In the genomic region with DNA sequence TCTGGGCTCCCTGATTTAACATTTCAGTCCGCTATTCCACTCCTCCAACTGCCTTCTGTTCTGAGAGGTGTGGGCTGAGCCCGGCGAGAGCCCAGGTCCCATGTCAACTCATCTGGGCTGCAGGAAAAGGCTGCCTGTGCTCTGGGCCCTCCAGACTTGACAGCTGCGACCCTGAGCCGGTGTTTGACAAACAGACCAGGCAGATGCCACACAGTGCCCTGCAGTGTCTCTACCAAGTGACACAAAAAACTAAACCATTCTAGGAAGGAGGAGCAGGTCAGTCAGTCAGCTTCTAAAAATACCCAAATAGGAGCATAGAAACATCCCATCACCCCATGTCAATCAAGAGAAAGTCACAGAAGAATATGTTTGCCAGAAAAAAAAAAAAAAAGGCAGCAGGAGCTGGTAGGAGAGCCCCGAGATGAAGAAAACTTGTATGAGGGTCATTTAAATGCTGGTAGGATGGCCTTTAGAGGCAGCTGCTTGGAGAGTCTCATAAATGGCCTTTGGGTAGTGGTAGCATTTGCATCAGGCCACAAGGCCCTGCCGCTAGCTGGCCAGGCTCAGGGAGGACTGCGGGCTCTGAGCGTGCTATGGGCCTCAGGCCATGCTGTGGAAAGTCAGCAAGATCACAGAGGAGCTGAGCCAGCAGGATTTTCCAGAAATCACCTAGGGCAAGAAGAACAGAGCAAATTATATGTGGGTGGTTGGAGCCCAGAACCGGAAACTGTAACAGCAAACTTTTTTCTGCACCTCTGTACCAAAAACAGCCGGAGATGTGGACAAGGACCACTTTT, we compare ENCODE assay signal across 23 cellular contexts. TPM values are rescaled to one million over a fixed set of nuclear protein-coding genes. Genes with fewer than 3 reads are reported as not detected.
DNase-seq lines count a peak whose midpoint lies in the region; ATAC-seq and TF ChIP-seq lines count a peak whose summit lies in the region.
"Had no signal": no experiment of that assay in that cellular context is flagged by ENCODE, and none has a peak within 500 bp of the region (broad histone marks: within the 10 kb centered on the region; RNA-seq: fewer than 3 reads in every experiment).

No MANE protein-coding gene starts in this region.

- no peak overlapping the region for H3K23ac ChIP-seq in mesendoderm (ENCODE audit: low read length)

- H3K36me3 Mint-ChIP-seq in osteocyte (ENCODE audit: unreplicated experiment) = no peaks in the 10 kb centered on the region
- H3K36me3 Mint-ChIP-seq: T-cell had no signal

- H4K8ac ChIP-seq in mesendoderm (ENCODE audit: low read depth, low read length) = peak overlapping the region; percentile 29

- no peaks in the 10 kb centered on the region for H3K79me1 ChIP-seq in mesendoderm (ENCODE audit: low read length)

- H3K27ac ChIP-seq in heart left ventricle (peak overlapping the region in 8 of 12 donors; percentile 12 to 72 (median 50)), mesendoderm (ENCODE audit: low read depth, low read length) (no peak overlapping the region), transverse colon (peak overlapping the region; percentile 61 to 80 (median 68))
- H3K27ac ChIP-seq: GM23248, hepatocyte, pancreas, stomach had no signal

- no peak overlapping the region for H3K4me3 Mint-ChIP-seq in osteocyte (ENCODE audit: unreplicated experiment)
- H3K4me3 Mint-ChIP-seq: activated T-helper 17 cell treated with anti-CD3 and anti-CD28 coated beads, Interleukin-2, amount 50 U/mL, for 72 hours; central memory CD8-positive, alpha-beta T cell; effector memory CD8-positive, alpha-beta T cell; T-cell had no signal

- no peak overlapping the region for H2BK15ac ChIP-seq in mesendoderm (replicated peaks; ENCODE audit: low read depth)

- H3K9me3 ChIP-seq in heart left ventricle = peaks cover 0 to 5% (median 0%) of the 10 kb centered on the region in 12 donors
- no peaks in the 10 kb centered on the region for H3K9me3 ChIP-seq in transverse colon
- H3K9me3 ChIP-seq: mucosa of descending colon, pancreas, stomach had no signal

- peaks cover 8% of the 10 kb centered on the region for H3K9me3 Mint-ChIP-seq in osteocyte (ENCODE audit: unreplicated experiment)
- H3K9me3 Mint-ChIP-seq: activated T-helper 17 cell treated with anti-CD3 and anti-CD28 coated beads, Interleukin-2, amount 50 U/mL, for 72 hours; central memory CD8-positive, alpha-beta T cell; effector memory CD8-positive, alpha-beta T cell; T-cell had no signal

- no peak overlapping the region for H2AK5ac ChIP-seq in mesendoderm (ENCODE audit: low read length)

- no peak overlapping the region for H3K4ac ChIP-seq in mesendoderm (ENCODE audit: low read depth, low read length)

- no peaks in the 10 kb centered on the region for H3K79me2 ChIP-seq in mesendoderm (ENCODE audit: control insufficient read depth, insufficient read depth, low read length)
- H3K79me2 ChIP-seq: hepatocyte had no signal

- H3K27ac Mint-ChIP-seq in osteocyte (ENCODE audit: unreplicated experiment) = no peak overlapping the region
- H3K27ac Mint-ChIP-seq: activated T-helper 17 cell treated with anti-CD3 and anti-CD28 coated beads, Interleukin-2, amount 50 U/mL, for 72 hours; effector memory CD8-positive, alpha-beta T cell had no signal

- no peak overlapping the region for H2BK5ac ChIP-seq in mesendoderm (ENCODE audit: low read length)

- H3K4me1 Mint-ChIP-seq in osteocyte (ENCODE audit: unreplicated experiment) = peaks cover 2% of the 10 kb centered on the region
- H3K4me1 Mint-ChIP-seq: activated T-helper 17 cell treated with anti-CD3 and anti-CD28 coated beads, Interleukin-2, amount 50 U/mL, for 72 hours; central memory CD8-positive, alpha-beta T cell had no signal

- no peak overlapping the region for H3K4me2 ChIP-seq in mesendoderm (ENCODE audit: low read length)
- H3K4me2 ChIP-seq: hepatocyte had no signal

- TF ChIP-seq POLR2A in heart left ventricle (IDR thresholded peaks at IDR 0.05) = no peak
- TF ChIP-seq POLR2A in transverse colon (IDR thresholded peaks at IDR 0.05) = no peak
- no peak for TF ChIP-seq POLR2A in lower leg skin (IDR thresholded peaks at IDR 0.05)

- H3K4me1 ChIP-seq in heart left ventricle = peaks cover 3 to 54% (median 32%) of the 10 kb centered on the region in 12 donors
- H3K4me1 ChIP-seq in mesendoderm (ENCODE audit: control insufficient read depth, low read depth, low read length) = no peaks in the 10 kb centered on the region
- H3K4me1 ChIP-seq in transverse colon = peaks cover 6 to 47% (median 35%) of the 10 kb centered on the region in 4 donors
- H3K4me1 ChIP-seq: pancreas had no signal

- H3K27me3 ChIP-seq in heart left ventricle (no peaks in the 10 kb centered on the region), mesendoderm (ENCODE audit: insufficient read depth, low read length, poor library complexity) (no peaks in the 10 kb centered on the region), transverse colon (no peaks in the 10 kb centered on the region)
- H3K27me3 ChIP-seq: hepatocyte, pancreas, stomach had no signal

- intact Hi-C loops in heart left ventricle (cut with DNase I) = no loop called here
- intact Hi-C loops in cardiac septum (cut with DNase I) = no loop called here
- intact Hi-C loops in transverse colon (cut with DNase I; ENCODE audit: low total_unique reads) = no loop called here
- intact Hi-C loops in lower leg skin (cut with DNase I; ENCODE audit: low total_unique reads) = no loop called here

- H3K36me3 ChIP-seq in heart left ventricle = no peaks in the 10 kb centered on the region
- H3K36me3 ChIP-seq in mesendoderm (ENCODE audit: control insufficient read depth, insufficient read depth, low read length) = no peaks in the 10 kb centered on the region
- H3K36me3 ChIP-seq in transverse colon = no peaks in the 10 kb centered on the region
- H3K36me3 ChIP-seq: pancreas, stomach had no signal

- no peak overlapping the region for H4K5ac ChIP-seq in mesendoderm (ENCODE audit: low read length)

- no peak overlapping the region for H3K18ac ChIP-seq in mesendoderm (ENCODE audit: low read length)

- 75 to 82% (median 77%) methylated on average over 11 of the region's 11 CpGs for WGBS in heart left ventricle, 4 donors
- no CpG with 5 or more reads among the region's 11 CpGs for WGBS in mesendoderm (ENCODE audit: extremely low coverage, insufficient coverage, low lambda C conversion rate)
- 83 to 96% methylated on average over 2 to 11 of the region's 11 CpGs for WGBS in transverse colon (ENCODE audit: low coverage in 1 of 2), 2 donors
- 73 to 75% methylated on average over 11 of the region's 11 CpGs for WGBS in lower leg skin, 2 donors

- peak in 3 of 4 donors; percentile 14 to 41 (median 21) for ATAC-seq in heart left ventricle
- ATAC-seq: activated T-helper 17 cell treated with anti-CD3 and anti-CD28 coated beads, Interleukin-2, amount 50 U/mL, for 72 hours; effector memory CD8-positive, alpha-beta T cell; Panc1; T-cell had no signal

- no peak for TF ChIP-seq CTCF in heart left ventricle (IDR thresholded peaks at IDR 0.05)
- no peak for TF ChIP-seq CTCF in transverse colon (IDR thresholded peaks at IDR 0.05)
- no peak for TF ChIP-seq CTCF in lower leg skin (IDR thresholded peaks at IDR 0.05)
- no peak for TF ChIP-seq CTCF in osteocyte (IDR thresholded peaks at IDR 0.05)

- H3K27me3 Mint-ChIP-seq in osteocyte (ENCODE audit: unreplicated experiment) = no peaks in the 10 kb centered on the region
- H3K27me3 Mint-ChIP-seq: central memory CD8-positive, alpha-beta T cell; T-cell had no signal

- TF ChIP-seq EP300 in transverse colon (IDR thresholded peaks at IDR 0.05; ENCODE audit: low read depth) = no peak

- H3K9ac ChIP-seq in mesendoderm (ENCODE audit: low read length) = no peak overlapping the region
- H3K9ac ChIP-seq: GM23248 had no signal

- no peak overlapping the region for H2BK120ac ChIP-seq in mesendoderm (ENCODE audit: low read depth, low read length)

- no peak overlapping the region for H3K4me3 ChIP-seq in heart left ventricle
- no peak overlapping the region for H3K4me3 ChIP-seq in mesendoderm (ENCODE audit: low read length)
- H3K4me3 ChIP-seq in transverse colon = no peak overlapping the region
- H3K4me3 ChIP-seq in lower leg skin (ENCODE audit: low read depth, poor library complexity, severe bottlenecking) = no peak overlapping the region
- H3K4me3 ChIP-seq: GM23248, hepatocyte, mucosa of descending colon, pancreas, stomach had no signal

- DNase-seq in heart left ventricle = no peak
- no peak for DNase-seq in cardiac septum (ENCODE audit: low spot score)
- DNase-seq in SHP77 (lab: John Stamatoyannopoulos, UW) = peak; percentile 28 to 59
- DNase-seq in mesendoderm = no peak
- no peak for DNase-seq in transverse colon
- no peak for DNase-seq in lower leg skin (ENCODE audit: low spot score in 2 of 2)
- no peak for DNase-seq in DMS79 treated with DMSO at 0.1 percent for 48 hours (lab: John Stamatoyannopoulos, UW)
- no peak for DNase-seq in osteocyte (ENCODE audit: extremely low spot score, unreplicated experiment)
- DNase-seq: ACHN; effector memory CD8-positive, alpha-beta T cell; GM23248; Karpas-422; NCI-H1417; NCI-H510A treated with DMSO at 0.1 percent for 48 hours; pancreas; stimulated activated CD4-positive, alpha-beta T cell treated with anti-CD3 and anti-CD28 coated beads, Interleukin-12 subunit alpha, Interleukin-12 subunit beta, amount 100 ng/mL, for 4 hours; stomach; T-cell had no signal

- in situ Hi-C loops in transverse colon (cut with MboI; ENCODE audit: low pct_ligation_motif_present in 1 of 4, low pct_unique_long_range_greater_than_20kb in 1 of 4, low sequenced_read_pairs in 3 of 4) = no loop called here

- H3K56ac ChIP-seq in mesendoderm (ENCODE audit: low read length) = peak overlapping the region; percentile 39

RNA-seq across cellular contexts. Expression of a gene that starts 36.6 kb away (rescaled TPM):
- total RNA-seq in heart left ventricle = 10 to 100 TPM; 25.0 to 65.8 (median 41.9) TPM
- 10 to 100 TPM; 16.2 to 41.5 TPM for polyA plus RNA-seq in heart left ventricle
- 54.0 TPM for total RNA-seq in cardiac septum
- 3.1 TPM for polyA plus RNA-seq in mesendoderm (2013, experiment 1 of 2)
- polyA plus RNA-seq in mesendoderm (2013, experiment 2 of 2) = 3.1 TPM
- 10 to 100 TPM in 3 of 4 donors, 1 to 10 TPM in 1; 8.4 to 36.7 (median 19.9) TPM for total RNA-seq in transverse colon
- total RNA-seq in lower leg skin = 10 to 100 TPM in 3 of 4 donors, 1 to 10 TPM in 1; 7.3 to 15.9 (median 12.4) TPM
- total RNA-seq in osteocyte = 0.65 and 0.89 TPM in 2 replicates

RNA-seq across cellular contexts. Expression of a gene that starts 50.4 kb away (rescaled TPM):
- total RNA-seq in heart left ventricle (10 to 100 TPM; 29.5 to 60.0 (median 41.4) TPM), cardiac septum (36.4 TPM), transverse colon (10 to 100 TPM; 10.1 to 21.0 (median 13.9) TPM), lower leg skin (10 to 100 TPM in 1 of 4 donors, 1 to 10 TPM in 3; 5.5 to 12.7 (median 5.9) TPM), osteocyte (9.1 and 9.9 TPM in 2 replicates)
- polyA plus RNA-seq in heart left ventricle = 10 to 100 TPM; 13.1 to 20.3 TPM
- 8.1 TPM for polyA plus RNA-seq in mesendoderm (2013, experiment 1 of 2)
- 8.2 TPM for polyA plus RNA-seq in mesendoderm (2013, experiment 2 of 2)

Comparison
In these comparisons a context has a peak if more than half of its experiments do, and no peak if none do; other contexts are left out.
1. DNase-seq: peak in SHP77 (2 of 2); none in heart left ventricle (0 of 5), cardiac septum (single experiment), mesendoderm (single experiment), transverse colon (single experiment), lower leg skin (0 of 2), DMS79 treated with DMSO at 0.1 percent for 48 hours (single experiment) and osteocyte (single experiment).